Comparison of ENCODE assay signal across 17 cellular contexts in genomic region chr7:45456105-45456504, GRCh38.
DNase-seq lines count a peak whose midpoint lies in the region; ATAC-seq and TF ChIP-seq lines count a peak whose summit lies in the region.
"Had no signal": no experiment of that assay in that cellular context is flagged by ENCODE, and none has a peak within 500 bp of the region (broad histone marks: within the 10 kb centered on the region; RNA-seq: fewer than 3 reads in every experiment).

No MANE protein-coding gene starts in this region.

- H3K4me3 ChIP-seq in osteoblast (ENCODE audit: insufficient read depth, low read length) (no peak overlapping the region), thoracic aorta (no peak overlapping the region)
- H3K4me3 ChIP-seq: A549, HAP-1 had no signal

- no peak overlapping the region for H2AFZ ChIP-seq in osteoblast (ENCODE audit: low read length)

- H3K27ac ChIP-seq in osteoblast (ENCODE audit: low read depth, low read length) (no peak overlapping the region), thoracic aorta (no peak overlapping the region)
- H3K27ac ChIP-seq: 22Rv1, A549, C4-2B had no signal

- H4K20me1 ChIP-seq in osteoblast (ENCODE audit: insufficient read depth, low read length) = no peaks in the 10 kb centered on the region

- H3K9me3 ChIP-seq in osteoblast (ENCODE audit: low read depth, low read length) (no peaks in the 10 kb centered on the region), thoracic aorta (no peaks in the 10 kb centered on the region)
- H3K9me3 ChIP-seq: A549, HAP-1 had no signal

- H3K79me2 ChIP-seq in osteoblast (ENCODE audit: insufficient read depth, low read length) = no peaks in the 10 kb centered on the region

- intact Hi-C loops in head of caudate nucleus (cut with DNase I) = no loop called here

- H3K4me1 ChIP-seq in osteoblast (ENCODE audit: insufficient read depth, low read length) (no peaks in the 10 kb centered on the region), thoracic aorta (ENCODE audit: control insufficient read depth in 1 of 2, low read depth in 2 of 2) (no peaks in the 10 kb centered on the region)
- H3K4me1 ChIP-seq: A549, HAP-1 had no signal

- H3K4me2 ChIP-seq in osteoblast (ENCODE audit: insufficient read depth, low read length) = no peak overlapping the region
- H3K4me2 ChIP-seq: A549 had no signal

- H3K36me3 ChIP-seq in osteoblast (ENCODE audit: insufficient read depth, low read length) (no peaks in the 10 kb centered on the region), thoracic aorta (no peaks in the 10 kb centered on the region)
- H3K36me3 ChIP-seq: HAP-1 had no signal

- DNase-seq in DMS79 treated with DMSO at 0.1 percent for 48 hours (lab: John Stamatoyannopoulos, UW) (peak; percentile 27), DMS79 (lab: John Stamatoyannopoulos, UW) (no peak), NCI-H345 treated with DMSO at 0.1 percent for 48 hours (lab: John Stamatoyannopoulos, UW; ENCODE audit: unreplicated experiment) (peak; percentile 15), NCI-H345 (lab: John Stamatoyannopoulos, UW) (no peak), osteoblast (ENCODE audit: insufficient read length, low spot score, missing footprints) (peak; percentile 45), thoracic aorta (ENCODE audit: low spot score) (no peak), head of caudate nucleus (no peak), H4 (ENCODE audit: low spot score) (no peak)
- DNase-seq: AML-193; Caco-2; CD4-positive, alpha-beta T cell; DMS153; IMR-90 had no signal

- TF ChIP-seq CTCF in osteoblast (IDR thresholded peaks at IDR 0.05; ENCODE audit: extremely low read depth, low read depth, low read length) = no peak
- no peak for TF ChIP-seq CTCF in thoracic aorta (IDR thresholded peaks at IDR 0.05)

- ATAC-seq in thoracic aorta (ENCODE audit: insufficient number of reproducible peaks, low FRiP score, low read depth) = peak; percentile 8
- ATAC-seq: A549 had no signal

- H3K27me3 ChIP-seq in osteoblast (ENCODE audit: insufficient read depth, low read length) (no peaks in the 10 kb centered on the region), thoracic aorta (replicated peaks; ENCODE audit: insufficient read depth) (no peaks in the 10 kb centered on the region)

Comparison
In these comparisons a context has a peak if more than half of its experiments do, and no peak if none do; other contexts are left out.
1. DNase-seq: peak in DMS79 treated with DMSO at 0.1 percent for 48 hours (single experiment), NCI-H345 treated with DMSO at 0.1 percent for 48 hours (single experiment) and osteoblast (single experiment); none in DMS79 (single experiment), NCI-H345 (single experiment), thoracic aorta (single experiment), head of caudate nucleus (0 of 42) and H4 (single experiment).